Comparison of ENCODE assay signal across 8 cellular contexts in the genomic region with DNA sequence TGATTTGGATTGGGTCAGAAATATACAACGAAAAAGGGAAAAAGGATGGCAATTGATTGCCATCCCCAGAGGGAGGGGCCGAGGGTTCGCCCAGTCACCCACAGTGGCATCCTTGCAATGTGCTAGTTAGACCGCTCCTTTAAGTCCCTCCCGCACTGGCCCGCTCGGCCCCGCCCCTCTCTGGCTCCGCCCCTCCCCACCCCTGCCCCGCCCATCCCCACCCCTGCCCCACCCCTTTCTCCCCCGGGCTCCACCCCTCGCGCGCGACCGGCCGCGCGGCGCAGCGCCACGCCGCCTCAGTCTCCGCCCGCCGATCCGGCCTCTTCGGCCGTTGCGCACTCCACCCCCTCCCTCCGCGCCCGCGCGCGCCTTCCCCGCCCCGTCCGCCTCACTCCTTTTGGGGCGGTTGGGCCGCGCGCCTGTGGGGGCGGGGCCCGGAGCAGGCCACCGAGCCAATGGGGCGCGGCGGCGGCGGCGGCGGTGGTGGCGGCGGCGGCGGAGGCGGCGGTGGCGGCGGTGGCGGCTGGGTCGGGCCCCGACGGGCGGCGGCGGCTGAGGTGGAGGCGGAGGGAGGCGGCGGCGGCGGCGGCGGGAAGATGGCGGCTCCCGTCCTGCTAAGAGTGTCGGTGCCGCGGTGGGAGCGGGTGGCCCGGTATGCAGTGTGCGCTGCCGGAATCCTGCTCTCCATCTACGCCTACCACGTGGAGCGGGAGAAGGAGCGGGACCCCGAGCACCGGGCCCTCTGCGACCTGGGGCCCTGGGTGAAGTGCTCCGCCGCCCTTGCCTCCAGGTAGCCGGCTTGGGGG. TPM values are rescaled to one million over a fixed set of nuclear protein-coding genes. Genes with fewer than 3 reads are reported as not detected.
A peak's percentile ranks its signal among the peaks of the same experiment; 100 is the strongest.
DNase-seq lines count a peak whose midpoint lies in the region; ATAC-seq and TF ChIP-seq lines count a peak whose summit lies in the region.

A gene (plus strand): TSS at position 299 of the 806 bp plus-strand sequence. CDS start 298 bp downstream, at position 597.

- H3K4me3 Mint-ChIP-seq in dendritic cell treated with granulocyte-macrophage colony-stimulating factor and Interleukin-4, amounts not matched to agents 40 ng/mL and 50 ng/mL, for 4 days, result peak within 1 kb of the TSS; percentile 81

- H3K9me3 ChIP-seq in left lung, result no peaks in the 10 kb centered on the region

- H3K27ac Mint-ChIP-seq in dendritic cell treated with granulocyte-macrophage colony-stimulating factor and Interleukin-4, amounts not matched to agents 40 ng/mL and 50 ng/mL, for 4 days, result peak within 1 kb of the TSS; percentile 72

- DNase-seq in C1 segment of cervical spinal cord (lab: John Stamatoyannopoulos, UW), result peak; percentile 57 to 98 (median 88)
- peak; percentile 95 for DNase-seq in NCI-H748 (lab: John Stamatoyannopoulos, UW; ENCODE audit: unreplicated experiment)
- peak; percentile 92 for DNase-seq in activated CD4-positive, alpha-beta T cell treated with anti-CD3 and anti-CD28 coated beads, Interleukin-2, amount 50 U/mL, for 24 hours (ENCODE audit: low read depth in 1 of 2, low spot score in 1 of 2)
- peak; percentile 97 to 100 for DNase-seq in left lung
- peak; percentile 95 for DNase-seq in stimulated activated CD4-positive, alpha-beta T cell treated with anti-CD3 and anti-CD28 coated beads, Interleukin-2, amount 100 ng/mL, for 24 hours

- intact Hi-C loops in dendritic cell treated with granulocyte-macrophage colony-stimulating factor and Interleukin-4, amounts not matched to agents 40 ng/mL and 50 ng/mL, for 4 days (cut with micrococcal nuclease), result loop anchor here (5.0 to 10.0 kb wide), 2 partner anchors 109 to 118 kb away; a partner anchor contains a TSS
- intact Hi-C loops in left lung (cut with DNase I), result no loop called here

- H3K36me3 Mint-ChIP-seq in dendritic cell treated with granulocyte-macrophage colony-stimulating factor and Interleukin-4, amounts not matched to agents 40 ng/mL and 50 ng/mL, for 4 days (ENCODE audit: low read depth), result no peaks in the 10 kb centered on the region

- peak within 1 kb of the TSS; percentile 68 to 69 for H3K4me3 ChIP-seq in left lung

- no peaks in the 10 kb centered on the region for H3K9me3 Mint-ChIP-seq in dendritic cell treated with granulocyte-macrophage colony-stimulating factor and Interleukin-4, amounts not matched to agents 40 ng/mL and 50 ng/mL, for 4 days

- no peaks in the 10 kb centered on the region for H3K36me3 ChIP-seq in left lung

- peaks cover 25% of the 10 kb centered on the region for H3K4me1 Mint-ChIP-seq in dendritic cell treated with granulocyte-macrophage colony-stimulating factor and Interleukin-4, amounts not matched to agents 40 ng/mL and 50 ng/mL, for 4 days (ENCODE audit: low read depth)

- no peaks in the 10 kb centered on the region for H3K27me3 Mint-ChIP-seq in dendritic cell treated with granulocyte-macrophage colony-stimulating factor and Interleukin-4, amounts not matched to agents 40 ng/mL and 50 ng/mL, for 4 days

- H3K4me1 ChIP-seq in left lung, result peaks cover 0 to 30% of the 10 kb centered on the region in 2 donors

- H3K27ac ChIP-seq in left lung, result peak within 1 kb of the TSS; percentile 53 to 79

- TF ChIP-seq CTCF in left lung (IDR thresholded peaks at IDR 0.05), result no peak

- ATAC-seq in GM19372 (IDR thresholded peaks at IDR 0.05; ENCODE audit: low read depth, unreplicated experiment) (peak; percentile 90), HG03520 (IDR thresholded peaks at IDR 0.05; ENCODE audit: unreplicated experiment) (peak; percentile 83), left lung (peak; percentile 96)

- H3K27me3 ChIP-seq in left lung, result no peaks in the 10 kb centered on the region

RNA-seq across cellular contexts. Expression of the gene that starts here (rescaled TPM):
- total RNA-seq in left lung, result 10 to 100 TPM; 37.6 to 49.6 TPM

Comparison
In these comparisons a context has a peak if more than half of its experiments do, and no peak if none do; other contexts are left out.
1. Peak in every context shown above with its lines: DNase-seq, ATAC-seq, H3K4me3 ChIP-seq and H3K27ac ChIP-seq.